ENCODE assay signal across 11 cellular contexts in the genomic region with DNA sequence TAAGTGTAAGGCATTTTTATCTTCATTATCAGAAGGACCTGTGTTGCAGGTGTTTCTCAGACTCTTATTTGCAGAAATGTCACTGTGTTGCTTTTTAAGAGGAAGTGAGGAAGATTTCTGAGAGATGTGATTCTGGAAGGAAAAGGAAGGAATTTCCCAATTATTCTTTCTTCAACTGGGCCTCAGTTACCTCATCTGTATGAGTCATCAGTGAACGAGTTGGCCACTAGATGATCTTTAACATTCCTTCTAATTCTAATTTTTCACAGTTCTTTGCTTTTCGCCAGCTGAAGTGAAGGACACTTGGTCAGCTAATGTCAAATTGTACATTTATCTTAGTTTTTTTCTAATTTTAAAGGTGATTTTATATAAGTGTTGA. TPM values are rescaled to one million over a fixed set of nuclear protein-coding genes. Genes with fewer than 3 reads are reported as not detected.
DNase-seq lines count a peak whose midpoint lies in the region; ATAC-seq and TF ChIP-seq lines count a peak whose summit lies in the region.
"Had no signal": no experiment of that assay in that cellular context is flagged by ENCODE, and none has a peak within 500 bp of the region (broad histone marks: within the 10 kb centered on the region; RNA-seq: fewer than 3 reads in every experiment).

No MANE protein-coding gene starts in this region.

- no peak overlapping the region for H4K5ac ChIP-seq in mesendoderm (ENCODE audit: low read length)

- peaks cover 50% of the 10 kb centered on the region for H3K4me1 ChIP-seq in PC-3 (ENCODE audit: insufficient read depth, low read length)
- H3K4me1 ChIP-seq in esophagus squamous epithelium: peaks cover 0 to 43% (median 28%) of the 10 kb centered on the region in 3 donors
- H3K4me1 ChIP-seq in mesendoderm (ENCODE audit: control insufficient read depth, low read depth, low read length): peaks cover 16% of the 10 kb centered on the region

- H3K79me1 ChIP-seq in mesendoderm (ENCODE audit: low read length): no peaks in the 10 kb centered on the region

- 35 to 41% methylated on average over 2 of the region's 2 CpGs for WGBS in esophagus squamous epithelium, 2 donors
- WGBS in mesendoderm (ENCODE audit: extremely low coverage, insufficient coverage, low lambda C conversion rate): no CpG with 5 or more reads among the region's 2 CpGs

- H3K27ac ChIP-seq in PC-3 (ENCODE audit: low read length) (peak overlapping the region; percentile 78), esophagus squamous epithelium (peak overlapping the region; percentile 15 to 68 (median 46)), mesendoderm (ENCODE audit: low read depth, low read length) (no peak overlapping the region)
- H3K27ac ChIP-seq: WERI-Rb-1 had no signal

- H2BK15ac ChIP-seq in mesendoderm (replicated peaks; ENCODE audit: low read depth): no peak overlapping the region

- no peak overlapping the region for H2BK120ac ChIP-seq in mesendoderm (ENCODE audit: low read depth, low read length)

- H3K79me2 ChIP-seq in PC-3 (ENCODE audit: low read length) (no peaks in the 10 kb centered on the region), mesendoderm (ENCODE audit: control insufficient read depth, insufficient read depth, low read length) (no peaks in the 10 kb centered on the region)

- peak; percentile 85 for DNase-seq in EL
- peak; percentile 57 for DNase-seq in PC-3
- DNase-seq in esophagus squamous epithelium (lab: John Stamatoyannopoulos, UW): no peak
- peak; percentile 84 for DNase-seq in renal cortical epithelial cell (ENCODE audit: low read depth)
- no peak for DNase-seq in mesendoderm
- no peak for DNase-seq in GM19240 (ENCODE audit: insufficient read length, low spot score)
- no peak for DNase-seq in foreskin melanocyte
- no peak for DNase-seq in HPDE6-E6E7 (ENCODE audit: extremely low spot score)
- DNase-seq: activated gamma-delta T cell, NCI-H510A had no signal

- H4K20me1 ChIP-seq in PC-3 (ENCODE audit: low read length): no peaks in the 10 kb centered on the region

- H2AFZ ChIP-seq in PC-3 (ENCODE audit: low read length): no peak overlapping the region

- H3K9me2 ChIP-seq in PC-3 (replicated peaks; ENCODE audit: low read length): no peaks in the 10 kb centered on the region

- H3K23ac ChIP-seq in mesendoderm (ENCODE audit: low read length): no peak overlapping the region

- H2BK5ac ChIP-seq in mesendoderm (ENCODE audit: low read length): no peak overlapping the region

- H3K9ac ChIP-seq in PC-3 (ENCODE audit: low read length) (peak overlapping the region; percentile 6; the same call in 1 of the 2 replicates), mesendoderm (ENCODE audit: low read length) (no peak overlapping the region)

- H4K8ac ChIP-seq in mesendoderm (ENCODE audit: low read depth, low read length): no peak overlapping the region

- H3K56ac ChIP-seq in mesendoderm (ENCODE audit: low read length): no peak overlapping the region

- CTCF ChIA-PET in PC-3 (lab: Charles Lee): interaction anchor here (0.6 to 1.2 kb wide), 3 partner anchors 13 to 170 kb away, joined by 3 read pairs; no protein-coding TSS in a partner anchor

- no peak overlapping the region for H3K4me3 ChIP-seq in PC-3 (ENCODE audit: low read length)
- no peak overlapping the region for H3K4me3 ChIP-seq in esophagus squamous epithelium
- no peak overlapping the region for H3K4me3 ChIP-seq in mesendoderm (ENCODE audit: low read length)

- no peaks in the 10 kb centered on the region for H3K27me3 ChIP-seq in PC-3 (ENCODE audit: low read length)
- H3K27me3 ChIP-seq in esophagus squamous epithelium: no peaks in the 10 kb centered on the region
- H3K27me3 ChIP-seq in mesendoderm (ENCODE audit: insufficient read depth, low read length, poor library complexity): no peaks in the 10 kb centered on the region

- intact Hi-C loops in PC-3 (cut with micrococcal nuclease) (loop anchor here (1.0 kb wide), 1 partner anchor 37 kb away; no protein-coding TSS in a partner anchor), esophagus squamous epithelium (cut with DNase I) (no loop called here)

- TF ChIP-seq POLR2A in esophagus squamous epithelium (IDR thresholded peaks at IDR 0.05): no peak

- BruUV-seq in PC-3 (replicated peaks; lab: Mats Ljungman, UMichigan): no TSS peak

- H3K4ac ChIP-seq in mesendoderm (ENCODE audit: low read depth, low read length): no peak overlapping the region

- POLR2A ChIA-PET in PC-3 (lab: Charles Lee; ENCODE audit: unreplicated experiment): interaction anchor here (0.6 kb wide), 2 partner anchors 79 to 470 kb away, joined by 3 to 4 read pairs; no protein-coding TSS in a partner anchor

- H3K4me2 ChIP-seq in PC-3 (ENCODE audit: low read length) (peak overlapping the region; percentile 15), mesendoderm (ENCODE audit: low read length) (no peak overlapping the region)

- no peak overlapping the region for H3K18ac ChIP-seq in mesendoderm (ENCODE audit: low read length)

- ATAC-seq in PC-3: peak; percentile 9; the same call in 1 of the 2 replicates

- H3K9me3 ChIP-seq in PC-3 (ENCODE audit: low read length) (no peaks in the 10 kb centered on the region), esophagus squamous epithelium (no peaks in the 10 kb centered on the region)

- TF ChIP-seq CTCF in PC-3 (conservative IDR thresholded peaks at IDR 0.05; ENCODE audit: low read depth, low read length) (no peak), esophagus squamous epithelium (IDR thresholded peaks at IDR 0.05) (no peak)

- no peak overlapping the region for H2AK5ac ChIP-seq in mesendoderm (ENCODE audit: low read length)

- H3K36me3 ChIP-seq in PC-3 (ENCODE audit: low read depth, low read length) (no peaks in the 10 kb centered on the region), esophagus squamous epithelium (no peaks in the 10 kb centered on the region), mesendoderm (ENCODE audit: control insufficient read depth, insufficient read depth, low read length) (no peaks in the 10 kb centered on the region)
- H3K36me3 ChIP-seq: WERI-Rb-1 had no signal

- no peaks in the 10 kb centered on the region for H3F3A ChIP-seq in PC-3 (ENCODE audit: low read length, unreplicated experiment)

RNA-seq across cellular contexts. Expression of a gene that starts 28.9 kb away (rescaled TPM):
- total RNA-seq in PC-3 (2014; rRNA removed) (1.8 TPM in 1 of 2 replicates, not detected in the other), esophagus squamous epithelium (10 to 100 TPM in 1 of 4 donors, 1 to 10 TPM in 3; 4.3 to 28.8 (median 6.9) TPM), renal cortical epithelial cell (0.55 TPM in 1 of 2 replicates, not detected in the other)
- 0.14 TPM for polyA plus RNA-seq in mesendoderm (2013, experiment 1 of 2)
- polyA plus RNA-seq in mesendoderm (2013, experiment 2 of 2): 0.08 TPM

Comparison
In these comparisons a context has a peak if more than half of its experiments do, and no peak if none do; other contexts are left out.
1. DNase-seq: peak in EL (single experiment), PC-3 (single experiment) and renal cortical epithelial cell (single experiment); none in esophagus squamous epithelium (single experiment), mesendoderm (single experiment), GM19240 (single experiment), foreskin melanocyte (single experiment) and HPDE6-E6E7 (single experiment).